ENCODE assay signal across 16 cellular contexts in genomic region chr2:168028377-168028776, GRCh38.
A peak's percentile ranks its signal among the peaks of the same experiment; 100 is the strongest.
DNase-seq lines count a peak whose midpoint lies in the region; ATAC-seq and TF ChIP-seq lines count a peak whose summit lies in the region.
"Had no signal": no experiment of that assay in that cellular context is flagged by ENCODE, and none has a peak within 500 bp of the region (broad histone marks: within the 10 kb centered on the region; RNA-seq: fewer than 3 reads in every experiment).

No MANE protein-coding gene starts in this region.

- no peak overlapping the region for H3K9ac ChIP-seq in IMR-90 (ENCODE audit: low read depth, low read length)
- H3K9ac ChIP-seq: BLaER1, GM23248 had no signal

- H3K23ac ChIP-seq in IMR-90 (ENCODE audit: low read depth, low read length) = peak overlapping the region; percentile 72; the same call in 1 of the 2 replicates

- no peak overlapping the region for H3K4me3 Mint-ChIP-seq in activated CD4-positive, alpha-beta T cell treated with anti-CD3 and anti-CD28 coated beads, Interleukin-2, amount 10 ng/mL, durations not matched to agents 24 days and 14 days
- H3K4me3 Mint-ChIP-seq in nephron = no peak overlapping the region
- no peak overlapping the region for H3K4me3 Mint-ChIP-seq in stimulated activated naive B cell treated with anti-CD40 and anti-IgM and Interleukin-4, amounts not matched to agents 10 μg/mL and 1 μg/mL and 100 μg/mL, for 72 hours
- H3K4me3 Mint-ChIP-seq: CD14-positive monocyte; CD8-positive, alpha-beta T cell had no signal

- no TSS peak for BruUV-seq in IMR-90 (replicated peaks; lab: Mats Ljungman, UMichigan)

- TF ChIP-seq POLR2A in IMR-90 (IDR thresholded peaks at IDR 0.05; ENCODE audit: low read depth, low read length) = no peak

- H4K8ac ChIP-seq in IMR-90 (ENCODE audit: low read depth in 2 of 2, low read length in 2 of 2) = peak overlapping the region; percentile 39 to 66; a peak in 3 of 4 replicates

- dilution Hi-C loops in IMR-90 (cut with HindIII; ENCODE audit: low sequenced_read_pairs, unreplicated experiment) = no loop called here

- H3K4me2 ChIP-seq in IMR-90 (ENCODE audit: low read depth, low read length) = 0 out of 2 replicates have a peak overlapping the region, but pooled peaks have one; percentile 5
- H3K4me2 ChIP-seq: BLaER1 had no signal

- no peak for ATAC-seq in IMR-90 (ENCODE audit: low read depth)
- no peak for ATAC-seq in stimulated activated naive B cell treated with anti-CD40 and anti-IgM and Interleukin-4, amounts not matched to agents 10 μg/mL and 1 μg/mL and 100 μg/mL, for 72 hours (replicated peaks)
- ATAC-seq in HG03432 (IDR thresholded peaks at IDR 0.05; ENCODE audit: unreplicated experiment) = no peak
- ATAC-seq: CD8-positive, alpha-beta T cell had no signal

- no peak overlapping the region for H2AK9ac ChIP-seq in IMR-90 (replicated peaks; ENCODE audit: low read depth, low read length, poor library complexity)

- H2BK15ac ChIP-seq in IMR-90 (ENCODE audit: low read depth, low read length) = peak overlapping the region; percentile 80; the same call in 2 of the 3 replicates

- peak overlapping the region; percentile 91 for H4K91ac ChIP-seq in IMR-90 (ENCODE audit: insufficient read depth, low read depth, low read length)

- in situ Hi-C loops in IMR-90 (cut with MboI; ENCODE audit: low sequenced_read_pairs) = no loop called here

- peaks cover 3% of the 10 kb centered on the region; the same call in 1 of the 2 replicates for H3K9me1 ChIP-seq in IMR-90 (ENCODE audit: insufficient read depth, low read length)

- peaks cover 8 to 42% of the 10 kb centered on the region in 2 experiments for H3K79me1 ChIP-seq in IMR-90 (ENCODE audit: low read depth in 1 of 2, low read length in 2 of 2)

- H3K56ac ChIP-seq in IMR-90 (ENCODE audit: extremely low read depth, insufficient read depth, low read length) = 0 out of 2 replicates have a peak overlapping the region, but pooled peaks have one; percentile 24

- H2BK120ac ChIP-seq in IMR-90 (ENCODE audit: low read depth, low read length) = peak overlapping the region; percentile 91

- peak overlapping the region; percentile 95 for H3K14ac ChIP-seq in IMR-90 (replicated peaks; ENCODE audit: low read depth, low read length)

- no peak for TF ChIP-seq RAD21 in IMR-90 (IDR thresholded peaks at IDR 0.05; ENCODE audit: low read length)

- no peaks in the 10 kb centered on the region for H3K27me3 Mint-ChIP-seq in activated CD4-positive, alpha-beta T cell treated with anti-CD3 and anti-CD28 coated beads, Interleukin-2, amount 10 ng/mL, durations not matched to agents 24 days and 14 days
- no peaks in the 10 kb centered on the region for H3K27me3 Mint-ChIP-seq in nephron (ENCODE audit: low read depth)
- H3K27me3 Mint-ChIP-seq in stimulated activated naive B cell treated with anti-CD40 and anti-IgM and Interleukin-4, amounts not matched to agents 10 μg/mL and 1 μg/mL and 100 μg/mL, for 72 hours = no peaks in the 10 kb centered on the region

- no peaks in the 10 kb centered on the region for H4K20me1 ChIP-seq in IMR-90 (ENCODE audit: insufficient read depth, low read length)

- intact Hi-C loops in activated CD4-positive, alpha-beta T cell treated with anti-CD3 and anti-CD28 coated beads, Interleukin-2, amount 10 ng/mL, durations not matched to agents 24 days and 14 days (cut with micrococcal nuclease) = no loop called here
- intact Hi-C loops in IMR-90 (cut with micrococcal nuclease) = no loop called here

- peak overlapping the region; percentile 57; the same call in 1 of the 2 replicates for H3K27ac ChIP-seq in IMR-90 (ENCODE audit: insufficient read depth, low read length)
- H3K27ac ChIP-seq: BLaER1, GM23248 had no signal

- H2BK20ac ChIP-seq in IMR-90 (ENCODE audit: low read depth, low read length) = peak overlapping the region; percentile 91

- H3K36me3 Mint-ChIP-seq in activated CD4-positive, alpha-beta T cell treated with anti-CD3 and anti-CD28 coated beads, Interleukin-2, amount 10 ng/mL, durations not matched to agents 24 days and 14 days (ENCODE audit: low read depth) = peaks cover 4% of the 10 kb centered on the region
- peaks cover 28% of the 10 kb centered on the region for H3K36me3 Mint-ChIP-seq in nephron (ENCODE audit: low read depth)
- peaks cover 6 to 34% of the 10 kb centered on the region in 2 donors for H3K36me3 Mint-ChIP-seq in stimulated activated naive B cell treated with anti-CD40 and anti-IgM and Interleukin-4, amounts not matched to agents 10 μg/mL and 1 μg/mL and 100 μg/mL, for 72 hours

- no peaks in the 10 kb centered on the region for H3K9me3 Mint-ChIP-seq in activated CD4-positive, alpha-beta T cell treated with anti-CD3 and anti-CD28 coated beads, Interleukin-2, amount 10 ng/mL, durations not matched to agents 24 days and 14 days
- H3K9me3 Mint-ChIP-seq in nephron = no peaks in the 10 kb centered on the region
- H3K9me3 Mint-ChIP-seq in stimulated activated naive B cell treated with anti-CD40 and anti-IgM and Interleukin-4, amounts not matched to agents 10 μg/mL and 1 μg/mL and 100 μg/mL, for 72 hours = peaks cover 0 to 2% of the 10 kb centered on the region in 2 donors
- H3K9me3 Mint-ChIP-seq: CD14-positive monocyte; CD8-positive, alpha-beta T cell had no signal

- POLR2A ChIA-PET in IMR-90 (lab: Charles Lee; ENCODE audit: unreplicated experiment) = no interaction called here

- peak overlapping the region; percentile 83 for H4K5ac ChIP-seq in IMR-90 (ENCODE audit: low read depth, low read length)

- TF ChIP-seq CTCF in IMR-90 (conservative IDR thresholded peaks at IDR 0.05; ENCODE audit: low read depth, low read length) = no peak
- no peak for TF ChIP-seq CTCF in nephron (IDR thresholded peaks at IDR 0.05; ENCODE audit: unreplicated experiment in 3 of 3)

- peaks cover 7% of the 10 kb centered on the region for H3K36me3 ChIP-seq in IMR-90 (ENCODE audit: control insufficient read depth, insufficient read depth, low read length)
- H3K36me3 ChIP-seq: HAP-1 had no signal

- no peak overlapping the region for H2AFZ ChIP-seq in IMR-90 (replicated peaks; ENCODE audit: low read length, poor library complexity)
- H2AFZ ChIP-seq: GM23248 had no signal

- peaks cover 15% of the 10 kb centered on the region for H3K4me1 ChIP-seq in IMR-90 (ENCODE audit: control insufficient read depth, insufficient read depth, low read length)
- H3K4me1 ChIP-seq: HAP-1 had no signal

- H2BK5ac ChIP-seq in IMR-90 (ENCODE audit: low read depth, low read length, poor library complexity, severe bottlenecking) = peak overlapping the region; percentile 88

- no peaks in the 10 kb centered on the region for H3K27me3 ChIP-seq in IMR-90 (ENCODE audit: control insufficient read depth, insufficient read depth, low read length)
- H3K27me3 ChIP-seq: BLaER1 had no signal

- H3K4me1 Mint-ChIP-seq in activated CD4-positive, alpha-beta T cell treated with anti-CD3 and anti-CD28 coated beads, Interleukin-2, amount 10 ng/mL, durations not matched to agents 24 days and 14 days = peaks cover 8% of the 10 kb centered on the region
- peaks cover 27% of the 10 kb centered on the region for H3K4me1 Mint-ChIP-seq in nephron
- H3K4me1 Mint-ChIP-seq in stimulated activated naive B cell treated with anti-CD40 and anti-IgM and Interleukin-4, amounts not matched to agents 10 μg/mL and 1 μg/mL and 100 μg/mL, for 72 hours = peaks cover 33 to 49% of the 10 kb centered on the region in 2 donors

- H3K4ac ChIP-seq in IMR-90 (ENCODE audit: low read depth, low read length) = peak overlapping the region; percentile 85

- no peak overlapping the region for H3K27ac Mint-ChIP-seq in activated CD4-positive, alpha-beta T cell treated with anti-CD3 and anti-CD28 coated beads, Interleukin-2, amount 10 ng/mL, durations not matched to agents 24 days and 14 days
- H3K27ac Mint-ChIP-seq in nephron = peak overlapping the region in 2 of 3 experiments; percentile 34 to 47
- H3K27ac Mint-ChIP-seq in stimulated activated naive B cell treated with anti-CD40 and anti-IgM and Interleukin-4, amounts not matched to agents 10 μg/mL and 1 μg/mL and 100 μg/mL, for 72 hours = peak overlapping the region; percentile 47
- H3K27ac Mint-ChIP-seq: CD8-positive, alpha-beta T cell had no signal

- H2AK5ac ChIP-seq in IMR-90 (ENCODE audit: low read depth, low read length) = peak overlapping the region; percentile 83; the same call in 1 of the 2 replicates

- peak; percentile 30 for DNase-seq in activated CD4-positive, alpha-beta T cell treated with anti-CD3 and anti-CD28 coated beads, Interleukin-2, amount 10 ng/mL, durations not matched to agents 24 days and 14 days
- no peak for DNase-seq in activated CD4-positive, alpha-beta T cell treated with anti-CD3 and anti-CD28 coated beads for 48 hours
- DNase-seq in IMR-90 = no peak
- DNase-seq in stimulated activated naive B cell treated with anti-CD40 and anti-IgM and Interleukin-4, amounts not matched to agents 10 μg/mL and 1 μg/mL and 100 μg/mL, for 72 hours = no peak
- no peak for DNase-seq in NCI-H226
- DNase-seq: 8988T; Calu3; CD8-positive, alpha-beta T cell; DMS79 treated with DMSO at 0.1 percent for 48 hours; EL; GM23248 had no signal

- H3K18ac ChIP-seq in IMR-90 (ENCODE audit: low read depth, low read length) = peak overlapping the region; percentile 95

- CTCF ChIA-PET in IMR-90 (lab: Yijun Ruan, JAX) = no interaction called here

- no peaks in the 10 kb centered on the region for H3K9me3 ChIP-seq in IMR-90 (ENCODE audit: control insufficient read depth, insufficient read depth, low read length)
- H3K9me3 ChIP-seq: BLaER1, HAP-1 had no signal

- no peak overlapping the region for H3K4me3 ChIP-seq in IMR-90 (ENCODE audit: insufficient read depth, low read depth, low read length)
- H3K4me3 ChIP-seq: BLaER1, GM23248, HAP-1 had no signal

TF ChIP-seq in IMR-90, 13 proteins besides CTCF, POLR2A, EP300 and RAD21:
- TF ChIP-seq MXI1 (IDR thresholded peaks at IDR 0.05; ENCODE audit: borderline replicate concordance, low read depth, low read length) (no peak), MAFK (IDR thresholded peaks at IDR 0.05; ENCODE audit: low read depth, low read length) (no peak), MAZ (IDR thresholded peaks at IDR 0.05; ENCODE audit: borderline replicate concordance, low read depth, low read length) (no peak), FOS (IDR thresholded peaks at IDR 0.05; ENCODE audit: low read depth, low read length) (no peak)
